In genomic region chr16:6066601-6067000, GRCh38 we compare ENCODE assay signal across 24 cellular contexts.
"Had no signal": no experiment of that assay in that cellular context is flagged by ENCODE, and none has a peak within 500 bp of the region (broad histone marks: within the 10 kb centered on the region; RNA-seq: fewer than 3 reads in every experiment).

No MANE protein-coding gene starts in this region.

- H3K4me1 Mint-ChIP-seq: activated naive CD4-positive, alpha-beta T cell treated with anti-CD3 and anti-CD28 coated beads, Interleukin-2, amount 10 ng/mL, durations not matched to agents 7 days and 5 days; mesothelial cell of epicardium; naive thymus-derived CD8-positive, alpha-beta T cell; T-helper 17 cell had no signal

- H3K4me3 Mint-ChIP-seq: activated CD4-positive, alpha-beta memory T cell treated with anti-CD3 and anti-CD28 coated beads for 36 hours; activated naive CD4-positive, alpha-beta T cell treated with anti-CD3 and anti-CD28 coated beads, Interleukin-2, amount 10 ng/mL, durations not matched to agents 7 days and 5 days; activated T-cell treated with anti-CD3 and anti-CD28 coated beads, Interleukin-2, amount 50 U/mL, for 72 hours; mesothelial cell of epicardium; naive thymus-derived CD8-positive, alpha-beta T cell; T-helper 17 cell had no signal

- H3K27ac Mint-ChIP-seq: activated CD4-positive, alpha-beta memory T cell treated with anti-CD3 and anti-CD28 coated beads for 36 hours; activated naive CD4-positive, alpha-beta T cell treated with anti-CD3 and anti-CD28 coated beads, Interleukin-2, amount 10 ng/mL, durations not matched to agents 7 days and 5 days; activated T-cell treated with anti-CD3 and anti-CD28 coated beads, Interleukin-2, amount 50 U/mL, for 72 hours; mesothelial cell of epicardium; naive thymus-derived CD8-positive, alpha-beta T cell; T-helper 17 cell had no signal

- ATAC-seq: activated T-cell treated with anti-CD3 and anti-CD28 coated beads, Interleukin-2, amount 50 U/mL, for 72 hours; naive thymus-derived CD8-positive, alpha-beta T cell; right cardiac atrium; stimulated activated naive CD8-positive, alpha-beta T cell treated with anti-CD3 and anti-CD28 coated beads, Interleukin-15, Interleukin-2, amounts not matched to agents 100 U/mL and 50 U/mL, for 24 hours; T-helper 17 cell; upper lobe of right lung had no signal

- DNase-seq: activated CD4-positive, alpha-beta memory T cell treated with anti-CD3 and anti-CD28 coated beads for 36 hours; activated CD4-positive, alpha-beta T cell treated with anti-CD3 and anti-CD28 coated beads for 48 hours; activated CD4-positive, CD25-positive, alpha-beta regulatory T cell; activated effector memory CD4-positive, alpha-beta T cell treated with anti-CD3 and anti-CD28 coated beads, Interleukin-2, amount 50 U/mL, for 16 hours; activated naive CD4-positive, alpha-beta T cell treated with anti-CD3 and anti-CD28 coated beads, Interleukin-2, amount 10 ng/mL, durations not matched to agents 7 days and 5 days; activated T-cell treated with anti-CD3 and anti-CD28 coated beads, Interleukin-2, amount 50 U/mL, for 72 hours; amygdala; dermis blood vessel endothelial cell; effector CD8-positive, alpha-beta T cell; erythroblast; foreskin melanocyte; hippocampal formation; kidney glomerular epithelial cell; left ventricle myocardium inferior; naive thymus-derived CD8-positive, alpha-beta T cell; ovary; right cardiac atrium; stimulated activated CD4-positive, alpha-beta T cell treated with anti-CD3 and anti-CD28 coated beads, Interleukin-4, amount 100 ng/mL, for 24 hours; stimulated activated naive CD8-positive, alpha-beta T cell treated with anti-CD3 and anti-CD28 coated beads, Interleukin-15, Interleukin-2, amounts not matched to agents 100 U/mL and 50 U/mL, for 24 hours; T-helper 17 cell; thyroid gland; upper lobe of right lung had no signal

- H3K4me3 ChIP-seq: left ventricle myocardium inferior, ovary, thyroid gland, upper lobe of right lung had no signal

- H3K36me3 Mint-ChIP-seq: activated CD4-positive, alpha-beta memory T cell treated with anti-CD3 and anti-CD28 coated beads for 36 hours; activated naive CD4-positive, alpha-beta T cell treated with anti-CD3 and anti-CD28 coated beads, Interleukin-2, amount 10 ng/mL, durations not matched to agents 7 days and 5 days; mesothelial cell of epicardium had no signal

- H3K27me3 Mint-ChIP-seq: activated CD4-positive, alpha-beta memory T cell treated with anti-CD3 and anti-CD28 coated beads for 36 hours; activated naive CD4-positive, alpha-beta T cell treated with anti-CD3 and anti-CD28 coated beads, Interleukin-2, amount 10 ng/mL, durations not matched to agents 7 days and 5 days; T-helper 17 cell had no signal

- H3K4me1 ChIP-seq: left ventricle myocardium inferior, thyroid gland, upper lobe of right lung had no signal

- H3K9me3 ChIP-seq: left ventricle myocardium inferior, neutrophil, ovary, thyroid gland, upper lobe of right lung had no signal

- H3K27me3 ChIP-seq: neutrophil, ovary, thyroid gland, upper lobe of right lung had no signal

- H3K27ac ChIP-seq: left ventricle myocardium inferior, neutrophil, ovary, thyroid gland, upper lobe of right lung had no signal

- H3K36me3 ChIP-seq: left ventricle myocardium inferior, neutrophil, ovary, thyroid gland, upper lobe of right lung had no signal
